Comparison of ENCODE assay signal across 11 cellular contexts in the genomic region with DNA sequence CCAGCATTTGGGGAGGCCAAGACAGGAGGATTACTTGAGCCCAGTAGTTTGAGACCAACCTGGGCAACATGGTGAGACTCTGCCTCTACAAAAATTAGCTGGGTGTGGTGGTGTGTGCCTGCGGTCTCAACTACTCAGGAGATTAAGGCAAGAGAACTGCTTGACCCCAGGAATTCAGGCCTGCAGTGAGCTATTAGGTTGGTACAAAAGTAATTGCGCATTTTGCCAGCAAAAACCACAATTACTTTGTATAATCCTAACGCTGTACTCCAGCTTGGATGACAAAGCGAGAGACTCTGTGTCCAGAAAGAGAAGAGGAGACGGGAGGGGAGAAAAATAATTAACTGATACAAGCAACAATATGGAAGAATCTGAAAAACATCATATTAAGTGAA. TPM values are rescaled to one million over a fixed set of nuclear protein-coding genes. Genes with fewer than 3 reads are reported as not detected.
DNase-seq lines count a peak whose midpoint lies in the region; ATAC-seq and TF ChIP-seq lines count a peak whose summit lies in the region.
"Had no signal": no experiment of that assay in that cellular context is flagged by ENCODE, and none has a peak within 500 bp of the region (broad histone marks: within the 10 kb centered on the region; RNA-seq: fewer than 3 reads in every experiment).

No MANE protein-coding gene starts in this region.

- DNase-seq in CD8-positive, alpha-beta T cell = no peak
- DNase-seq in endothelial cell (ENCODE audit: low spot score) = no peak
- DNase-seq in psoas muscle = no peak
- DNase-seq in OCI-M1 (lab: John Stamatoyannopoulos, UW) = no peak
- DNase-seq in OCI-LY7 (ENCODE audit: low spot score) = no peak
- DNase-seq in left colon = no peak
- no peak for DNase-seq in NCI-H510A (lab: John Stamatoyannopoulos, UW)
- DNase-seq: midbrain; NCI-H2171; stimulated activated CD4-positive, alpha-beta T cell treated with anti-CD3 and anti-CD28 coated beads, Interleukin-1b, Interleukin-23, amount 100 ng/mL, for 48 hours had no signal

- no peaks in the 10 kb centered on the region for H3K9me3 Mint-ChIP-seq in CD8-positive, alpha-beta T cell
- no peaks in the 10 kb centered on the region for H3K9me3 Mint-ChIP-seq in endothelial cell (ENCODE audit: unreplicated experiment)

- peak overlapping the region; percentile 1 for H3K27ac Mint-ChIP-seq in CD8-positive, alpha-beta T cell
- peak overlapping the region; percentile 8 for H3K27ac Mint-ChIP-seq in endothelial cell (ENCODE audit: unreplicated experiment)

- no TSS peak for BruUV-seq in OCI-LY7 (replicated peaks; lab: Mats Ljungman, UMichigan)

- H3K9ac ChIP-seq in OCI-LY1 (ENCODE audit: low read length) = no peak overlapping the region

- no peaks in the 10 kb centered on the region for H3K27me3 Mint-ChIP-seq in CD8-positive, alpha-beta T cell (ENCODE audit: low read depth)
- H3K27me3 Mint-ChIP-seq in endothelial cell (ENCODE audit: unreplicated experiment) = peaks cover 8% of the 10 kb centered on the region

- H3K36me3 Mint-ChIP-seq in CD8-positive, alpha-beta T cell = peaks cover 41% of the 10 kb centered on the region
- H3K36me3 Mint-ChIP-seq in endothelial cell (ENCODE audit: low read depth, unreplicated experiment) = peaks cover 17% of the 10 kb centered on the region

- no peak for ATAC-seq in CD8-positive, alpha-beta T cell
- ATAC-seq in psoas muscle (no peak), left colon (no peak)

- H3K4me1 Mint-ChIP-seq in CD8-positive, alpha-beta T cell (ENCODE audit: low read depth) = peaks cover 59% of the 10 kb centered on the region
- peaks cover 24% of the 10 kb centered on the region for H3K4me1 Mint-ChIP-seq in endothelial cell (ENCODE audit: unreplicated experiment)

- peaks cover 14% of the 10 kb centered on the region for H3F3A ChIP-seq in OCI-LY1 (ENCODE audit: insufficient read depth, low read length)

- H3K9me3 ChIP-seq in CD8-positive, alpha-beta T cell (ENCODE audit: low read length) = no peaks in the 10 kb centered on the region
- H3K9me3 ChIP-seq in OCI-LY1 (ENCODE audit: low read length) = no peaks in the 10 kb centered on the region
- no peaks in the 10 kb centered on the region for H3K9me3 ChIP-seq in psoas muscle
- no peaks in the 10 kb centered on the region for H3K9me3 ChIP-seq in OCI-LY7 (ENCODE audit: low read length)

- CTCF ChIA-PET in CD8-positive, alpha-beta T cell (lab: Charles Lee) = interaction anchor here (1.1 to 5.0 kb wide), 5 partner anchors 12 to 166 kb away, joined by 3 to 63 read pairs (median 20); partner anchors contain the start of gene INPP5K
- CTCF ChIA-PET in OCI-LY7 (lab: Charles Lee; ENCODE audit: unreplicated experiment) = no interaction called here

- H3K79me2 ChIP-seq in OCI-LY1 (ENCODE audit: insufficient read depth, low read length) = peaks cover 86% of the 10 kb centered on the region
- peaks cover 100% of the 10 kb centered on the region for H3K79me2 ChIP-seq in OCI-LY7 (ENCODE audit: insufficient read depth, low read depth, low read length)

- H2AFZ ChIP-seq in OCI-LY1 (ENCODE audit: low read length) = no peak overlapping the region
- no peak overlapping the region for H2AFZ ChIP-seq in OCI-LY7 (ENCODE audit: low read length)

- H4K20me1 ChIP-seq in OCI-LY1 (ENCODE audit: insufficient read depth, low read length) (peaks cover 3% of the 10 kb centered on the region; the same call in 1 of the 2 replicates), OCI-LY7 (ENCODE audit: insufficient read depth, low read length) (peaks cover 54% of the 10 kb centered on the region)

- no peak for TF ChIP-seq CTCF in CD8-positive, alpha-beta T cell (IDR thresholded peaks at IDR 0.05)
- TF ChIP-seq CTCF in OCI-LY1 (IDR thresholded peaks at IDR 0.05; ENCODE audit: low read length) (no peak), endothelial cell (IDR thresholded peaks at IDR 0.05; ENCODE audit: unreplicated experiment) (no peak), psoas muscle (IDR thresholded peaks at IDR 0.05) (no peak), OCI-LY7 (conservative IDR thresholded peaks at IDR 0.05; ENCODE audit: low read length) (no peak)

- POLR2A ChIA-PET in CD8-positive, alpha-beta T cell (lab: Charles Lee) = interaction anchor here (1.2 kb wide), 1 partner anchor 13 kb away, joined by 3 read pairs; no protein-coding TSS in a partner anchor
- POLR2A ChIA-PET in OCI-LY7 (lab: Charles Lee) = interaction anchor here (1.0 kb wide), 1 partner anchor 13 kb away, joined by 3 read pairs; no protein-coding TSS in a partner anchor

- H3K27me3 ChIP-seq in CD8-positive, alpha-beta T cell (ENCODE audit: insufficient read depth, low read length) = no peaks in the 10 kb centered on the region
- H3K27me3 ChIP-seq in OCI-LY1 (ENCODE audit: insufficient read depth, low read length) (no peaks in the 10 kb centered on the region), psoas muscle (ENCODE audit: insufficient read depth in 3 of 3, low read length in 2 of 3) (no peaks in the 10 kb centered on the region)

- WGBS in psoas muscle, 3 donors = 66 to 85% (median 68%) methylated on average over 4 to 5 of the region's 5 CpGs

- H3K27ac ChIP-seq in CD8-positive, alpha-beta T cell (ENCODE audit: low read depth, low read length) = no peak overlapping the region
- peak overlapping the region; percentile 62 for H3K27ac ChIP-seq in OCI-LY1 (ENCODE audit: low read depth, low read length, poor library complexity, severe bottlenecking)
- peak overlapping the region; percentile 54 for H3K27ac ChIP-seq in psoas muscle
- H3K27ac ChIP-seq in OCI-LY7 (ENCODE audit: low read depth, low read length, poor library complexity, severe bottlenecking) = no peak overlapping the region

- intact Hi-C loops in CD8-positive, alpha-beta T cell (cut with DNase I, micrococcal nuclease) = no loop called here
- intact Hi-C loops in psoas muscle (cut with DNase I) (loop anchor here (5.0 kb wide), 3 partner anchors 40 to 150 kb away; partner anchors contain the start of genes CRK (in 1 of the 2) and INPP5K (in 1 of the 2)), OCI-LY7 (cut with micrococcal nuclease; ENCODE audit: unreplicated experiment) (no loop called here), left colon (cut with DNase I, micrococcal nuclease) (loop anchor here in 1 of 2 donors (10.0 kb wide), 2 partner anchors 87 to 147 kb away; partner anchors contain the start of genes CRK and INPP5K)

- peaks cover 18% of the 10 kb centered on the region for H3K4me1 ChIP-seq in CD8-positive, alpha-beta T cell (ENCODE audit: insufficient read depth, low read length)
- H3K4me1 ChIP-seq in OCI-LY1 (ENCODE audit: insufficient read depth, low read length, severe bottlenecking) = peaks cover 47% of the 10 kb centered on the region
- peaks cover 81% of the 10 kb centered on the region for H3K4me1 ChIP-seq in psoas muscle
- peaks cover 58% of the 10 kb centered on the region for H3K4me1 ChIP-seq in OCI-LY7 (ENCODE audit: insufficient read depth, low read length, poor library complexity, severe bottlenecking)

- no peak overlapping the region for H3K4me3 ChIP-seq in CD8-positive, alpha-beta T cell (ENCODE audit: low read depth, low read length)
- no peak overlapping the region for H3K4me3 ChIP-seq in OCI-LY1 (ENCODE audit: low read depth, low read length, poor library complexity, severe bottlenecking)
- H3K4me3 ChIP-seq in psoas muscle = no peak overlapping the region
- no peak overlapping the region for H3K4me3 ChIP-seq in OCI-LY7 (ENCODE audit: low read depth, low read length, poor library complexity, severe bottlenecking)

- H3K4me2 ChIP-seq in OCI-LY1 (ENCODE audit: low read length) (no peak overlapping the region), OCI-LY7 (ENCODE audit: low read length) (no peak overlapping the region)

- peaks cover 13% of the 10 kb centered on the region for H3K36me3 ChIP-seq in CD8-positive, alpha-beta T cell (ENCODE audit: insufficient read depth, low read length)
- H3K36me3 ChIP-seq in OCI-LY1 (ENCODE audit: insufficient read depth, low read length) = peaks cover 46% of the 10 kb centered on the region
- peaks cover 2 to 18% of the 10 kb centered on the region in 2 donors for H3K36me3 ChIP-seq in psoas muscle (ENCODE audit: insufficient read depth in 1 of 2, low read depth in 1 of 2)
- H3K36me3 ChIP-seq in OCI-LY7 (ENCODE audit: insufficient read depth, low read length) = peaks cover 58% of the 10 kb centered on the region

- H3K4me3 Mint-ChIP-seq in CD8-positive, alpha-beta T cell = no peak overlapping the region
- no peak overlapping the region for H3K4me3 Mint-ChIP-seq in endothelial cell (ENCODE audit: unreplicated experiment)

- H3K9me2 ChIP-seq in OCI-LY1 (ENCODE audit: low read depth, low read length) = no peaks in the 10 kb centered on the region
- no peaks in the 10 kb centered on the region for H3K9me2 ChIP-seq in OCI-LY7 (ENCODE audit: insufficient read depth, low read length)

RNA-seq across cellular contexts. Expression of gene YWHAE, which starts 32.7 kb away (rescaled TPM):
- total RNA-seq in CD8-positive, alpha-beta T cell = 100 to 1,000 TPM; 125 to 134 TPM
- total RNA-seq in endothelial cell (ENCODE audit: unreplicated experiment) = 820 TPM
- total RNA-seq in psoas muscle = 100 to 1,000 TPM; 641 to 874 (median 838) TPM
- polyA plus RNA-seq in psoas muscle = 100 to 1,000 TPM; 655 to 927 (median 670) TPM
- total RNA-seq in OCI-LY7 (2014; rRNA removed; shearing (Covaris generic)) = 267 and 467 TPM in 2 replicates
- total RNA-seq in OCI-LY7 (2022) = 646 and 654 TPM in 2 replicates
- total RNA-seq in left colon = 100 to 1,000 TPM; 411 to 446 TPM

Comparison
In these comparisons a context has a peak if more than half of its experiments do, and no peak if none do; other contexts are left out.
1. H3K27ac ChIP-seq: peak in OCI-LY1 (single experiment) and psoas muscle (single experiment); none in CD8-positive, alpha-beta T cell (single experiment) and OCI-LY7 (single experiment).
2. intact Hi-C loops: an anchor here in psoas muscle (5.0 kb wide); none called in CD8-positive, alpha-beta T cell and OCI-LY7.